14 cellular contexts compared by ENCODE assay signal in the genomic region with DNA sequence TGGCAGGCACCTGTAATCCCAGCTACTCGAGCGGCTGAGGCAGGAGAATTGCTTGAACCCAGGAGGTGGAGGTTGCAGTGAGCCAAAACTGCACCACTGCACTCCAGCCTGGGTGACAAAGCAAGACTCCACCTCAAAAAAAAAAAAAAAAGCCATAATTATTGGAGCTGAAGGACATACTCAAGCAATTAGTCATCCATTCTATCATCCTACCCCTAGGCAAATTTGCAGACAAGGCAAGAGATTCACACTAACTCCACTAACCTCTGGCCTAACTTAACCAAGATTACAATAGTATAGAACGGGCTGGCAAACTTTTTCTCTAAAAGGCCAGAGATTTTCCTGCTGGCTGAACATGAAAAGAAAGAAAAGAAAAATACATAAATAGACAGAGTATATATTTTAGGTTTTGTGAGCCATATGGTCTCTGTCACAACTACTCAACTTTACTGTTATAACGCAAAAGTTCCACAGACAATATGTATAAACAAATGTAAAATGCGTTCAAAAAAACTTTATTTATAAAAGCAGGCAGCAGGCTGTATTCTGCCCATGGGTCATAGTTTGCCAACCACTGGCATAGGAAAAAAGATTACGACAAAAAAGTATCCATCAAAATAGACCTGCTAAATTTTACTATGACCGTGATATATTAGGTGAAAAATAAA. TPM values are rescaled to one million over a fixed set of nuclear protein-coding genes. Genes with fewer than 3 reads are reported as not detected.
DNase-seq lines count a peak whose midpoint lies in the region; ATAC-seq, FAIRE-seq and TF ChIP-seq lines count a peak whose summit lies in the region.
"Had no signal": no experiment of that assay in that cellular context is flagged by ENCODE, and none has a peak within 500 bp of the region (broad histone marks: within the 10 kb centered on the region; RNA-seq: fewer than 3 reads in every experiment).

No MANE protein-coding gene starts in this region.

- peaks cover 8% of the 10 kb centered on the region for H3K4me1 Mint-ChIP-seq in astrocyte (ENCODE audit: low read depth, unreplicated experiment)

- FAIRE-seq in astrocyte (lab: Jason Lieb, UNC): no peak

- H3K27me3 Mint-ChIP-seq in astrocyte (ENCODE audit: low read depth, unreplicated experiment): no peaks in the 10 kb centered on the region

- no peak for TF ChIP-seq CTCF in astrocyte (IDR thresholded peaks at IDR 0.05; ENCODE audit: insufficient read depth, low read depth, low read length)
- no peak for TF ChIP-seq CTCF in heart right ventricle (IDR thresholded peaks at IDR 0.05)

- H3K4me3 ChIP-seq in astrocyte (ENCODE audit: insufficient read depth, low read depth, low read length) (no peak overlapping the region), heart right ventricle (no peak overlapping the region)
- H3K4me3 ChIP-seq: BLaER1 treated with 17β-estradiol and CSF1 and Interleukin-3, amounts not matched to agents 10 nM and 100 nM; left lung; suprapubic skin had no signal

- WGBS in heart right ventricle, 2 donors: 93 to 96% methylated on average over 7 of the region's 7 CpGs

- H3K9me3 Mint-ChIP-seq in astrocyte (ENCODE audit: unreplicated experiment): no peaks in the 10 kb centered on the region

- H3K27ac ChIP-seq in astrocyte (ENCODE audit: low read depth, low read length) (no peak overlapping the region), heart right ventricle (no peak overlapping the region)
- H3K27ac ChIP-seq: BLaER1 treated with 17β-estradiol and CSF1 and Interleukin-3, amounts not matched to agents 10 nM and 100 nM; left lung; suprapubic skin had no signal

- no peak overlapping the region for H3K9ac ChIP-seq in astrocyte (ENCODE audit: low read length)
- H3K9ac ChIP-seq: BLaER1 treated with 17β-estradiol and CSF1 and Interleukin-3, amounts not matched to agents 10 nM and 100 nM had no signal

- H3K27me3 ChIP-seq in astrocyte (ENCODE audit: insufficient read depth, low read length) (no peaks in the 10 kb centered on the region), heart right ventricle (no peaks in the 10 kb centered on the region)
- H3K27me3 ChIP-seq: BLaER1 treated with 17β-estradiol and CSF1 and Interleukin-3, amounts not matched to agents 10 nM and 100 nM; left lung; suprapubic skin had no signal

- no peaks in the 10 kb centered on the region for H3K36me3 ChIP-seq in astrocyte (ENCODE audit: insufficient read depth, low read length)
- no peaks in the 10 kb centered on the region for H3K36me3 ChIP-seq in heart right ventricle
- H3K36me3 ChIP-seq: left lung, suprapubic skin had no signal

- no peaks in the 10 kb centered on the region for H3K36me3 Mint-ChIP-seq in astrocyte (ENCODE audit: low read depth, unreplicated experiment)

- H2AFZ ChIP-seq in astrocyte (ENCODE audit: low read depth, low read length): no peak overlapping the region

- H3K9me3 ChIP-seq in astrocyte (ENCODE audit: insufficient read depth, low read depth, low read length) (no peaks in the 10 kb centered on the region), heart right ventricle (no peaks in the 10 kb centered on the region)
- H3K9me3 ChIP-seq: left lung, suprapubic skin had no signal

- DNase-seq in AG08395 (ENCODE audit: low spot score): peak; percentile 63
- DNase-seq in HT1080 (ENCODE audit: low read depth): peak; percentile 85
- DNase-seq in astrocyte (ENCODE audit: low read depth): peak; percentile 74
- peak; percentile 59 for DNase-seq in glomerular visceral epithelial cell (ENCODE audit: extremely low spot score)
- DNase-seq in stimulated activated naive CD8-positive, alpha-beta T cell treated with anti-CD3 and anti-CD28 coated beads, Interleukin-15, Interleukin-2, amounts not matched to agents 100 U/mL and 50 U/mL, for 24 hours: no peak
- DNase-seq in heart right ventricle: no peak
- DNase-seq in OCI-M1 (lab: John Stamatoyannopoulos, UW): no peak
- no peak for DNase-seq in DMS53 treated with DMSO at 0.1 percent for 48 hours (lab: John Stamatoyannopoulos, UW; ENCODE audit: unreplicated experiment)
- DNase-seq: activated naive CD4-positive, alpha-beta T cell; left lung; NCI-H2029 treated with DMSO at 0.1 percent for 48 hours; SHP77 had no signal

- H3K4me2 ChIP-seq in astrocyte (ENCODE audit: low read length): no peak overlapping the region
- H3K4me2 ChIP-seq: BLaER1 treated with 17β-estradiol and CSF1 and Interleukin-3, amounts not matched to agents 10 nM and 100 nM had no signal

- no peaks in the 10 kb centered on the region for H4K20me1 ChIP-seq in astrocyte (ENCODE audit: insufficient read depth, low read length)
- H4K20me1 ChIP-seq: BLaER1 treated with 17β-estradiol and CSF1 and Interleukin-3, amounts not matched to agents 10 nM and 100 nM had no signal

- H3K4me1 ChIP-seq in astrocyte (ENCODE audit: insufficient read depth, low read length) (peaks cover 9% of the 10 kb centered on the region), heart right ventricle (no peaks in the 10 kb centered on the region)
- H3K4me1 ChIP-seq: BLaER1 treated with 17β-estradiol and CSF1 and Interleukin-3, amounts not matched to agents 10 nM and 100 nM; left lung; suprapubic skin had no signal

- intact Hi-C loops in heart right ventricle (cut with DNase I): loop anchor here in 5 of 10 donors (10.0 kb wide), 3 partner anchors 199 to 1109 kb away; no protein-coding TSS in a partner anchor

- H3K79me2 ChIP-seq in astrocyte (ENCODE audit: insufficient read depth, low read length): peaks cover 4% of the 10 kb centered on the region

- H3K4me3 Mint-ChIP-seq in astrocyte (ENCODE audit: unreplicated experiment): no peak overlapping the region

- H3K27ac Mint-ChIP-seq in astrocyte (ENCODE audit: unreplicated experiment): no peak overlapping the region

- ATAC-seq in stimulated activated naive CD8-positive, alpha-beta T cell treated with anti-CD3 and anti-CD28 coated beads, Interleukin-15, Interleukin-2, amounts not matched to agents 100 U/mL and 50 U/mL, for 24 hours: no peak
- no peak for ATAC-seq in heart right ventricle
- ATAC-seq: left lung had no signal

RNA-seq across cellular contexts. Expression of a gene that starts 29.7 kb away (rescaled TPM):
- 8.8 TPM in 2 replicates for total RNA-seq in HT1080 (2014; rRNA removed; shearing (Covaris generic))
- polyA plus RNA-seq in HT1080 (2015; cell fraction: cytosol; rRNA removed): 3.9 and 5.8 TPM in 2 replicates
- 23.7 and 28.9 TPM in 2 replicates for polyA plus RNA-seq in HT1080 (2015; cell fraction: nucleus; rRNA removed)
- 3.2 and 6.4 TPM in 2 replicates for total RNA-seq in astrocyte
- total RNA-seq in heart right ventricle: 1 to 10 TPM in 1 of 10 donors, under 1 TPM in 8, not detected in 1; 0.09 to 2.1 (median 0.26) TPM
- polyA plus RNA-seq in heart right ventricle: under 1 TPM; 0.03 to 0.22 TPM

Comparison
In these comparisons a context has a peak if more than half of its experiments do, and no peak if none do; other contexts are left out.
1. DNase-seq: peak in AG08395 (single experiment), HT1080 (single experiment), astrocyte (single experiment) and glomerular visceral epithelial cell (single experiment); none in stimulated activated naive CD8-positive, alpha-beta T cell treated with anti-CD3 and anti-CD28 coated beads, Interleukin-15, Interleukin-2, amounts not matched to agents 100 U/mL and 50 U/mL, for 24 hours (single experiment), heart right ventricle (0 of 2), OCI-M1 (single experiment) and DMS53 treated with DMSO at 0.1 percent for 48 hours (single experiment).